In genomic region chr12:56864318-56864717, GRCh38 we compare ENCODE assay signal across 1 cellular context.
TF ChIP-seq lines count a peak whose summit lies in the region.

No MANE protein-coding gene starts in this region.

TF ChIP-seq in GM23338, 12 proteins besides CTCF, POLR2A, EP300 and RAD21 (continued from another document):
- TF ChIP-seq ZNF462 (CRISPR knock-in tag; IDR thresholded peaks at IDR 0.05) = no peak
- TF ChIP-seq POLR2AphosphoS5 (IDR thresholded peaks at IDR 0.05; ENCODE audit: low read depth) = no peak
- TF ChIP-seq ZNF114 (CRISPR knock-in tag; IDR thresholded peaks at IDR 0.05) = no peak
- no peak for TF ChIP-seq EZH2 (IDR thresholded peaks at IDR 0.05; ENCODE audit: low read depth, unreplicated experiment)
- TF ChIP-seq CREB1 (CRISPR knock-in tag; IDR thresholded peaks at IDR 0.05; ENCODE audit: low read depth) = no peak
- no peak for TF ChIP-seq EZH2phosphoT487 (IDR thresholded peaks at IDR 0.05; ENCODE audit: unreplicated experiment)
- TF ChIP-seq JUNB (IDR thresholded peaks at IDR 0.05; ENCODE audit: unreplicated experiment) = no peak
- TF ChIP-seq ETS1 (IDR thresholded peaks at IDR 0.05) = no peak
TF ChIP-seq in GM23338: peak in this region for 0.
